8 cellular contexts compared by ENCODE assay signal in the genomic region with DNA sequence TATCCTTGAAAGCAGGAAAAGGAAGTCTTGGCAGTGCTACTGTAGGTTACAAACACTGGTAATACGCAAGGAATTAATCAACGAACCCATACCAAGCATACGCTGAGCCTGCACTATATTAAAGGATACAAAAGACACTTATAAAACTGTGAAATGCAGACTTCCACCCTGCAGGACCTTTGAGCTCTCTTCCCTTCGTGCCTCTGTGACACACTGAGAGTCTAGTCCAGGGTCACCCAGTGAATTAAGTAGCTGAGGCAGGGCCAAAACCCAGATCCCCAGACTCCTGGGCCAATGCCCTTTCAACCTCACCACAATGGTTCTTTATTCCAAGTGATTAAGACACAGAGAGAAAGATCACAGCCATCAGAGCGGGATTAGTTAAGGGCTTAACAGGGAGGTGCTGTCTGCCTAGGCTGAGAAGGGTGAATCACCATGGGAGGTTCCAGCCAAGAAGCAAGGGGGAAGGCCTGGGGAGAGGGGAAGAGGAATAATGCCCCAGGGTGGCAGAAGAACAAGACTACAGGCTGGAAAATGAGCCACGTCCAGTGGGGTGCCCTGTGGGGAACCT. TPM values are rescaled to one million over a fixed set of nuclear protein-coding genes. Genes with fewer than 3 reads are reported as not detected.
DNase-seq lines count a peak whose midpoint lies in the region; ATAC-seq and TF ChIP-seq lines count a peak whose summit lies in the region.

No MANE protein-coding gene starts in this region.

- no peaks in the 10 kb centered on the region for H3K27me3 Mint-ChIP-seq in Caco-2 (ENCODE audit: insufficient read depth, unreplicated experiment)

- intact Hi-C loops in Caco-2 (cut with micrococcal nuclease; ENCODE audit: unreplicated experiment): no loop called here

- DNase-seq in Caco-2: peak in 1 of 2 experiments; percentile 39
- DNase-seq in NCI-H446 treated with DMSO at 0.1 percent for 48 hours (lab: John Stamatoyannopoulos, UW): peak; percentile 32
- peak; percentile 89 for DNase-seq in dermis blood vessel endothelial cell
- no peak for DNase-seq in DMS79 (lab: John Stamatoyannopoulos, UW)
- no peak for DNase-seq in activated CD4-positive, CD25-positive, alpha-beta regulatory T cell treated with anti-CD3 and anti-CD28 coated beads, Interleukin-2, amount 50 U/mL, for 72 hours
- DNase-seq in globus pallidus (ENCODE audit: low spot score): no peak

- TF ChIP-seq CTCF in Caco-2 (IDR thresholded peaks at IDR 0.05; ENCODE audit: insufficient read depth in 1 of 2, low read depth in 1 of 2, low read length in 1 of 2, severe bottlenecking in 1 of 2, unreplicated experiment in 1 of 2): no peak

- no peaks in the 10 kb centered on the region for H3K9me3 Mint-ChIP-seq in Caco-2 (ENCODE audit: unreplicated experiment)

- no peak overlapping the region for H3K9ac ChIP-seq in muscle layer of colon (ENCODE audit: low read length)

- no TSS peak for BruUV-seq in Caco-2 (replicated peaks; lab: Mats Ljungman, UMichigan)

- H3K9me3 ChIP-seq in Caco-2 (no peaks in the 10 kb centered on the region), muscle layer of colon (ENCODE audit: low read length) (no peaks in the 10 kb centered on the region)

- H3K4me1 Mint-ChIP-seq in Caco-2 (ENCODE audit: low read depth, unreplicated experiment): peaks cover 73% of the 10 kb centered on the region

- peak overlapping the region; percentile 58 for H3K4me3 Mint-ChIP-seq in Caco-2 (ENCODE audit: unreplicated experiment)

- H3K4me3 ChIP-seq in Caco-2 (ENCODE audit: low read depth, low read length) (no peak overlapping the region), muscle layer of colon (ENCODE audit: low read depth in 1 of 2, low read length in 2 of 2) (peak overlapping the region in 1 of 2 donors; percentile 6)

- H3K27ac ChIP-seq in muscle layer of colon (ENCODE audit: low read depth, low read length): peak overlapping the region; percentile 20

- peak overlapping the region; percentile 76 for H3K27ac Mint-ChIP-seq in Caco-2 (ENCODE audit: unreplicated experiment)

- no peak for ATAC-seq in HG02970 (IDR thresholded peaks at IDR 0.05; ENCODE audit: low FRiP score, unreplicated experiment)

- peaks cover 90% of the 10 kb centered on the region for H3K4me1 ChIP-seq in Caco-2
- peaks cover 74% of the 10 kb centered on the region for H3K4me1 ChIP-seq in muscle layer of colon (ENCODE audit: insufficient read depth, low read length)

- POLR2A ChIA-PET in Caco-2 (lab: Charles Lee): interaction anchor here (1.0 kb wide), 1 partner anchor 9 kb away, joined by 4 read pairs; no protein-coding TSS in a partner anchor

- CTCF ChIA-PET in Caco-2 (lab: Charles Lee): no interaction called here

- H3K36me3 Mint-ChIP-seq in Caco-2 (ENCODE audit: insufficient read depth, unreplicated experiment): peaks cover 98% of the 10 kb centered on the region

- H3K27me3 ChIP-seq in Caco-2 (replicated peaks; ENCODE audit: control insufficient read depth, insufficient read depth, low read length): no peaks in the 10 kb centered on the region
- H3K27me3 ChIP-seq in muscle layer of colon (ENCODE audit: control insufficient read depth in 1 of 2, insufficient read depth in 2 of 2, low read length in 2 of 2): no peaks in the 10 kb centered on the region

- peaks cover 4% of the 10 kb centered on the region for H3K36me3 ChIP-seq in Caco-2 (ENCODE audit: control insufficient read depth, insufficient read depth, low read length)
- H3K36me3 ChIP-seq in muscle layer of colon (ENCODE audit: insufficient read depth, low read length): no peaks in the 10 kb centered on the region

RNA-seq across cellular contexts. Expression of gene ANXA2, which starts 6.8 kb away (rescaled TPM):
- 1,141 and 1,158 TPM in 2 replicates for total RNA-seq in Caco-2 (2022)
- 3,547 and 3,999 TPM in 2 replicates for total RNA-seq in dermis blood vessel endothelial cell

Comparison
In these comparisons a context has a peak if more than half of its experiments do, and no peak if none do; other contexts are left out.
1. DNase-seq: peak in NCI-H446 treated with DMSO at 0.1 percent for 48 hours (single experiment) and dermis blood vessel endothelial cell (single experiment); none in DMS79 (single experiment), activated CD4-positive, CD25-positive, alpha-beta regulatory T cell treated with anti-CD3 and anti-CD28 coated beads, Interleukin-2, amount 50 U/mL, for 72 hours (single experiment) and globus pallidus (single experiment).